ENCODE assay signal across 8 cellular contexts in the genomic region with DNA sequence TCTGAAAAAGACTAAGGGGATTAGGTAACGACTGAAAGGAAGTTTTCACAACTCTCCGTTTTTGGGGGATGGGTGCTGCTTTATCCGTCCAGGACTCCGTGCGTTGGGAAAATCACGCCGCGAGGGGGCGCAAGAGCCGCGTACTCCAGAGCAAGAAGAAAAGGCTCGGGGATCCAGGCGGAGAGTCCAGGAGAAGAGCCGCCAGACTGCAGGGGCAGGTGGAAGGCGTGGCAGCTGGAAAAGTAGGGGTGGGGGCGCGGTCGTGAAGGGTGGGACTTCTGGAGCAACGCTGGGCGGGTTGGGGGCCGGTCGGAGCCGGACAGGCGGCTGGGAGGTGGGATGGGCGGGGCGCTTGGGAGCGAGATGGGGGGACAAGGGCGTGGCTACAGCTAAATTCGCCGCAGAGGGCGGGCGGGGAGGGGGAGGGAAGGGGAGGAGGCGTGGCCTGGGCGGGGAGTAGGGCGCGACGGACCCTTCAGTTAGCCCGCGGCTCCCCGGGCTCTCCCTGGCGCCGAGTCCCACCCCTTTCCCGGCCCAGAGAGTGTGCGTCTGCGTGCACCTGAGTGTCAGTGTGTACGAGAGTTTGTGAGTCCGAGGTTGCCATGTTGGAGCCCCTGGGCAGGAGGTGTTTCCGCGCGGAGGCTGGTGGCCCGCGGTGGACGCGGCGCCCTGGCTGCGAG. TPM values are rescaled to one million over a fixed set of nuclear protein-coding genes. Genes with fewer than 3 reads are reported as not detected.
DNase-seq lines count a peak whose midpoint lies in the region; ATAC-seq, FAIRE-seq and TF ChIP-seq lines count a peak whose summit lies in the region.

No MANE protein-coding gene starts in this region.

- H3K36me3 ChIP-seq in kidney (ENCODE audit: control insufficient read depth in 1 of 2, insufficient read depth in 2 of 2, low read length in 2 of 2): peaks cover 0 to 13% of the 10 kb centered on the region in 2 donors

- 1% methylated on average over 40 of the region's 56 CpGs for WGBS in A549 (ENCODE audit: missing lambda C conversion rate)

- H3K9ac ChIP-seq in kidney (ENCODE audit: low read length in 2 of 2): peak overlapping the region; percentile 29 to 86

- intact Hi-C loops in kidney (cut with DNase I): no loop called here

- H3K4me3 ChIP-seq in A549 (peak overlapping the region; percentile 72), kidney (ENCODE audit: low read length in 2 of 2) (peak overlapping the region; percentile 67 to 79)

- peak overlapping the region; percentile 93 for H3K4me2 ChIP-seq in A549

- H3K27ac ChIP-seq in A549 (peak overlapping the region; percentile 85 to 91), kidney (ENCODE audit: low read depth in 2 of 2, low read length in 2 of 2) (peak overlapping the region; percentile 97)

- DNase-seq in A549 (ENCODE audit: low read depth in 1 of 2, low spot score in 1 of 2) (peak; percentile 98), NCI-H2227 treated with DMSO at 0.1 percent for 48 hours (lab: John Stamatoyannopoulos, UW) (peak; percentile 98), cerebellar cortex (ENCODE audit: low spot score) (peak; percentile 92), kidney (peak; percentile 99)
- peak; percentile 71 for DNase-seq in activated CD4-positive, CD25-positive, alpha-beta regulatory T cell treated with anti-CD3 and anti-CD28 coated beads, Interleukin-2, amount 50 U/mL, for 16 hours (ENCODE audit: low read depth, low spot score)
- DNase-seq in stimulated activated CD4-positive, alpha-beta T cell treated with anti-CD3 and anti-CD28 coated beads, Interleukin-15, amount 100 ng/mL, for 1 hour (ENCODE audit: low read depth in 1 of 2, low spot score in 1 of 2): peak; percentile 69 to 82

- ATAC-seq in A549 (peak; percentile 67 to 77), GM18867 (IDR thresholded peaks at IDR 0.05; ENCODE audit: unreplicated experiment) (peak; percentile 51), HG03139 (IDR thresholded peaks at IDR 0.05; ENCODE audit: unreplicated experiment) (peak; percentile 50)

- H3K9me3 ChIP-seq in A549 (no peaks in the 10 kb centered on the region), kidney (ENCODE audit: control insufficient read depth in 1 of 2, low read length in 2 of 2) (no peaks in the 10 kb centered on the region)

- CTCF ChIA-PET in A549 (lab: Yijun Ruan, JAX): interaction anchor here (0.6 to 25.1 kb wide), 57 partner anchors 11 to 1329 kb away, joined by 3 to 527 read pairs (median 6); a partner anchor contains a TSS

- no peak for FAIRE-seq in A549 (lab: Jason Lieb, UNC)
- FAIRE-seq in kidney (lab: Jason Lieb, UNC): no peak

- peak; percentile 90 to 94 for TF ChIP-seq RAD21 in A549 (conservative IDR thresholded peaks at IDR 0.05 in 1 of 2, IDR thresholded peaks at IDR 0.05 in 1 of 2)

- TF ChIP-seq CTCF in A549 (IDR thresholded peaks at IDR 0.05) (peak; percentile 92), kidney (IDR thresholded peaks at IDR 0.05; ENCODE audit: borderline replicate concordance, extremely low read depth, insufficient read depth) (peak; percentile 90)

- TF ChIP-seq EP300 in A549 (IDR thresholded peaks at IDR 0.05): no peak

- H3K4me1 ChIP-seq in A549 (peaks cover 25% of the 10 kb centered on the region), kidney (ENCODE audit: control insufficient read depth in 1 of 2, insufficient read depth in 1 of 2, low read depth in 1 of 2, low read length in 2 of 2) (peaks cover 17 to 26% of the 10 kb centered on the region in 2 donors)

- POLR2A ChIA-PET in A549 (lab: Yijun Ruan, JAX): interaction anchor here (0.6 to 3.7 kb wide), 29 partner anchors 8 to 715 kb away, joined by 3 to 39 read pairs (median 4); a partner anchor contains a TSS

- TF ChIP-seq POLR2A in A549 (IDR thresholded peaks at IDR 0.05; ENCODE audit: low read length): peak; percentile 59; the same call in 1 of the 2 replicates

TF ChIP-seq in A549, 52 proteins besides CTCF, POLR2A, EP300 and RAD21:
- TF ChIP-seq MAFK (IDR thresholded peaks at IDR 0.05; ENCODE audit: partially characterized antibody) (no peak), HOXB13 (CRISPR knock-in tag; IDR thresholded peaks at IDR 0.05; ENCODE audit: low read depth) (no peak), CHD4 (IDR thresholded peaks at IDR 0.05; ENCODE audit: borderline replicate concordance) (no peak), CEBPB (IDR thresholded peaks at IDR 0.05) (peak in 1 of 2 experiments; percentile 58; a peak in 1 of 4 replicates), JUN (IDR thresholded peaks at IDR 0.05) (peak in 1 of 2 experiments; percentile 72; a peak in 3 of 5 replicates), MYC (IDR thresholded peaks at IDR 0.05; ENCODE audit: borderline replicate concordance, low read length) (0 out of 2 replicates have a peak, but pooled peaks have one; percentile 47), ZNF302 (CRISPR knock-in tag; IDR thresholded peaks at IDR 0.05) (no peak), HOXA7 (CRISPR knock-in tag; IDR thresholded peaks at IDR 0.05) (no peak), SMC3 (IDR thresholded peaks at IDR 0.05) (peak; percentile 95), FOSL2 (IDR thresholded peaks at IDR 0.05) (no peak), FOSL2 (CRISPR knock-in tag; IDR thresholded peaks at IDR 0.05) (0 out of 2 replicates have a peak, but pooled peaks have one; percentile 15), RARB (CRISPR knock-in tag; IDR thresholded peaks at IDR 0.05) (no peak), HDAC2 (IDR thresholded peaks at IDR 0.05) (no peak), RCOR1 (IDR thresholded peaks at IDR 0.05; ENCODE audit: low read depth, low read length) (no peak)
- TF ChIP-seq, protein P1, sequence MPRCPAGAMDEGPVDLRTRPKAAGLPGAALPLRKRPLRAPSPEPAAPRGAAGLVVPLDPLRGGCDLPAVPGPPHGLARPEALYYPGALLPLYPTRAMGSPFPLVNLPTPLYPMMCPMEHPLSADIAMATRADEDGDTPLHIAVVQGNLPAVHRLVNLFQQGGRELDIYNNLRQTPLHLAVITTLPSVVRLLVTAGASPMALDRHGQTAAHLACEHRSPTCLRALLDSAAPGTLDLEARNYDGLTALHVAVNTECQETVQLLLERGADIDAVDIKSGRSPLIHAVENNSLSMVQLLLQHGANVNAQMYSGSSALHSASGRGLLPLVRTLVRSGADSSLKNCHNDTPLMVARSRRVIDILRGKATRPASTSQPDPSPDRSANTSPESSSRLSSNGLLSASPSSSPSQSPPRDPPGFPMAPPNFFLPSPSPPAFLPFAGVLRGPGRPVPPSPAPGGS (IDR thresholded peaks at IDR 0.05): no peak
- TF ChIP-seq, protein P2, sequence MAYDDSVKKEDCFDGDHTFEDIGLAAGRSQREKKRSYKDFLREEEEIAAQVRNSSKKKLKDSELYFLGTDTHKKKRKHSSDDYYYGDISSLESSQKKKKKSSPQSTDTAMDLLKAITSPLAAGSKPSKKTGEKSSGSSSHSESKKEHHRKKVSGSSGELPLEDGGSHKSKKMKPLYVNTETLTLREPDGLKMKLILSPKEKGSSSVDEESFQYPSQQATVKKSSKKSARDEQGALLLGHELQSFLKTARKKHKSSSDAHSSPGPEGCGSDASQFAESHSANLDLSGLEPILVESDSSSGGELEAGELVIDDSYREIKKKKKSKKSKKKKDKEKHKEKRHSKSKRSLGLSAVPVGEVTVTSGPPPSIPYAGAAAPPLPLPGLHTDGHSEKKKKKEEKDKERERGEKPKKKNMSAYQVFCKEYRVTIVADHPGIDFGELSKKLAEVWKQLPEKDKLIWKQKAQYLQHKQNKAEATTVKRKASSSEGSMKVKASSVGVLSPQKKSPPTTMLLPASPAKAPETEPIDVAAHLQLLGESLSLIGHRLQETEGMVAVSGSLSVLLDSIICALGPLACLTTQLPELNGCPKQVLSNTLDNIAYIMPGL (CRISPR knock-in tag; IDR thresholded peaks at IDR 0.05; ENCODE audit: borderline replicate concordance): no peak
- TF ChIP-seq, protein P3, sequence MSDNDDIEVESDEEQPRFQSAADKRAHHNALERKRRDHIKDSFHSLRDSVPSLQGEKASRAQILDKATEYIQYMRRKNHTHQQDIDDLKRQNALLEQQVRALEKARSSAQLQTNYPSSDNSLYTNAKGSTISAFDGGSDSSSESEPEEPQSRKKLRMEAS (IDR thresholded peaks at IDR 0.05): peak; percentile 45

RNA-seq across cellular contexts. Expression of a gene that starts 0.6 kb away (rescaled TPM):
- polyA plus RNA-seq in A549 (2011; rRNA removed) (7.0 and 11.0 TPM in 2 replicates), A549 (2017; fragmentation: RNase III; extraction: RNeasy Plus Mini Kit Qiagen cat#74134 plus additional on column Dnase treatment) (16.2 to 19.2 TPM (median 16.9 TPM) in 3 replicates), kidney (ENCODE audit: insufficient read depth, low read depth, low replicate concordance) (36.6 TPM)
- polyA plus RNA-seq in A549 (2012; cell fraction: cytosol; rRNA removed): 15.3 and 21.1 TPM in 2 replicates
- polyA plus RNA-seq in A549 (2012; cell fraction: nucleus; rRNA removed): 105 and 156 TPM in 2 replicates
- polyA minus RNA-seq in A549 (2011; rRNA and poly(A)+ RNA removed): 12.0 and 17.3 TPM in 2 replicates
- total RNA-seq in kidney: 68.2 TPM

RNA-seq across cellular contexts. Expression of a gene that starts 35.3 kb away (rescaled TPM):
- polyA plus RNA-seq in A549 (2011; rRNA removed) (6.8 and 8.4 TPM in 2 replicates), A549 (2017; fragmentation: RNase III; extraction: RNeasy Plus Mini Kit Qiagen cat#74134 plus additional on column Dnase treatment) (8.8 to 11.2 TPM (median 9.1 TPM) in 3 replicates), kidney (ENCODE audit: insufficient read depth, low read depth, low replicate concordance) (6.7 TPM)
- 37.8 and 59.4 TPM in 2 replicates for polyA plus RNA-seq in A549 (2012; cell fraction: cytosol; rRNA removed)
- 64.4 and 119 TPM in 2 replicates for polyA plus RNA-seq in A549 (2012; cell fraction: nucleus; rRNA removed)
- 7.6 and 11.6 TPM in 2 replicates for polyA minus RNA-seq in A549 (2011; rRNA and poly(A)+ RNA removed)
- 17.9 TPM for total RNA-seq in kidney

Comparison
In these comparisons a context has a peak if more than half of its experiments do, and no peak if none do; other contexts are left out.
1. Peak in every context shown above with its lines: DNase-seq, ATAC-seq, H3K4me3 ChIP-seq and H3K27ac ChIP-seq.